Comparison of ENCODE assay signal across 9 cellular contexts in genomic region chr17:50132104-50132794, GRCh38. TPM values are rescaled to one million over a fixed set of nuclear protein-coding genes. Genes with fewer than 3 reads are reported as not detected.
DNase-seq lines count a peak whose midpoint lies in the region; ATAC-seq, FAIRE-seq and TF ChIP-seq lines count a peak whose summit lies in the region.
"Had no signal": no experiment of that assay in that cellular context is flagged by ENCODE, and none has a peak within 500 bp of the region (broad histone marks: within the 10 kb centered on the region; RNA-seq: fewer than 3 reads in every experiment).

No MANE protein-coding gene starts in this region.

- H4K8ac ChIP-seq in mesenchymal stem cell (ENCODE audit: low read length): no peak overlapping the region

- H3K4ac ChIP-seq in mesenchymal stem cell (ENCODE audit: low read depth in 1 of 2, low read length in 2 of 2): no peak overlapping the region

- H2BK12ac ChIP-seq in mesenchymal stem cell (ENCODE audit: low read length in 2 of 2): peak overlapping the region in 1 of 2 experiments; percentile 39

- intact Hi-C loops in HepG2 (cut with micrococcal nuclease; ENCODE audit: unreplicated experiment) (loop anchor here (2.0 kb wide), 1 partner anchor 37 kb away; the partner anchor contains the start of gene PDK2), right lobe of liver (cut with DNase I) (no loop called here)

- no peak overlapping the region for H2BK120ac ChIP-seq in mesenchymal stem cell (ENCODE audit: low read depth, low read length)

- BruUV-seq in HepG2 (replicated peaks; lab: Mats Ljungman, UMichigan): no TSS peak

- no peaks in the 10 kb centered on the region for H3K79me2 ChIP-seq in HepG2 (ENCODE audit: insufficient read depth, low read length)

- H3K27me3 Mint-ChIP-seq in activated T-helper 17 cell treated with anti-CD3 and anti-CD28 coated beads, Interleukin-2, amount 50 U/mL, for 72 hours: peaks cover 5% of the 10 kb centered on the region
- H3K27me3 Mint-ChIP-seq in stimulated activated naive CD8-positive, alpha-beta T cell treated with anti-CD3 and anti-CD28 coated beads, Interleukin-15, amount 100 ng/mL, for 72 hours: peaks cover 35% of the 10 kb centered on the region

- H2BK5ac ChIP-seq in mesenchymal stem cell (ENCODE audit: low read depth, low read length, poor library complexity, severe bottlenecking): no peak overlapping the region

- TF ChIP-seq RAD21 in HepG2 (CRISPR knock-in tag; IDR thresholded peaks at IDR 0.05): no peak

- peaks cover 30% of the 10 kb centered on the region for H3K36me3 Mint-ChIP-seq in activated T-helper 17 cell treated with anti-CD3 and anti-CD28 coated beads, Interleukin-2, amount 50 U/mL, for 72 hours (ENCODE audit: low read depth)

- no peak for DNase-seq in HepG2 (ENCODE audit: low spot score)
- no peak for DNase-seq in right lobe of liver
- DNase-seq in mesenchymal stem cell: no peak
- no peak for DNase-seq in Peyer's patch
- no peak for DNase-seq in stimulated activated naive CD8-positive, alpha-beta T cell treated with anti-CD3 and anti-CD28 coated beads, Interleukin-15, amount 100 ng/mL, for 72 hours
- DNase-seq in T-helper 9 cell: no peak
- DNase-seq in GM19240 (ENCODE audit: insufficient read length, low spot score): no peak
- DNase-seq: NCI-H1048 had no signal

- H2AK5ac ChIP-seq in mesenchymal stem cell (ENCODE audit: low read length, severe bottlenecking): peak overlapping the region; percentile 71

- H3K36me3 ChIP-seq in HepG2 (replicated peaks in 1 of 2; ENCODE audit: control insufficient read depth in 1 of 2, insufficient read depth in 2 of 2, low read length in 2 of 2): peaks cover 10% of the 10 kb centered on the region in 2 experiments; a peak in 2 of 5 replicates
- H3K36me3 ChIP-seq in right lobe of liver: peaks cover 0 to 18% (median 0%) of the 10 kb centered on the region in 4 donors
- H3K36me3 ChIP-seq in mesenchymal stem cell (ENCODE audit: control insufficient read depth in 1 of 2, insufficient read depth in 2 of 2, low read depth in 1 of 2, low read length in 2 of 2): peaks cover 26 to 50% of the 10 kb centered on the region in 2 experiments
- peaks cover 0 to 30% (median 0%) of the 10 kb centered on the region in 3 donors for H3K36me3 ChIP-seq in Peyer's patch

- peak overlapping the region; percentile 47 for H4K91ac ChIP-seq in mesenchymal stem cell (ENCODE audit: low read length)

- H3K27me3 ChIP-seq in HepG2 (ENCODE audit: control insufficient read depth in 1 of 2, insufficient read depth in 2 of 2, low read length in 2 of 2) (peaks cover 6 to 22% of the 10 kb centered on the region in 2 experiments), right lobe of liver (peaks cover 0 to 6% of the 10 kb centered on the region in 2 donors), mesenchymal stem cell (ENCODE audit: control insufficient read depth in 1 of 2, insufficient read depth in 1 of 2, low read length in 2 of 2) (no peaks in the 10 kb centered on the region), Peyer's patch (peaks cover 0 to 11% of the 10 kb centered on the region in 2 donors)

- no peak overlapping the region for H3K18ac ChIP-seq in mesenchymal stem cell (ENCODE audit: low read depth in 1 of 2, low read length in 2 of 2)

- in situ Hi-C loops in HepG2 (cut with HindIII; ENCODE audit: extremely low pct_ligation_motif_present, low pct_unique_long_range_greater_than_20kb): no loop called here

- TF ChIP-seq EP300 in HepG2 (IDR thresholded peaks at IDR 0.05; ENCODE audit: low read depth in 2 of 2, low read length in 2 of 2): no peak
- no peak for TF ChIP-seq EP300 in HepG2 (CRISPR knock-in tag; IDR thresholded peaks at IDR 0.05; ENCODE audit: borderline replicate concordance)

- no peak overlapping the region for H3K23ac ChIP-seq in mesenchymal stem cell (ENCODE audit: low read length in 2 of 2)

- peak overlapping the region; percentile 75 for H3K4me3 Mint-ChIP-seq in activated T-helper 17 cell treated with anti-CD3 and anti-CD28 coated beads, Interleukin-2, amount 50 U/mL, for 72 hours
- no peak overlapping the region for H3K4me3 Mint-ChIP-seq in stimulated activated naive CD8-positive, alpha-beta T cell treated with anti-CD3 and anti-CD28 coated beads, Interleukin-15, amount 100 ng/mL, for 72 hours

- no peak overlapping the region for H3K14ac ChIP-seq in mesenchymal stem cell (ENCODE audit: low read length in 2 of 2)

- peaks cover 20% of the 10 kb centered on the region for H3K79me1 ChIP-seq in mesenchymal stem cell (replicated peaks; ENCODE audit: low read length, poor library complexity, severe bottlenecking)

- no peak for FAIRE-seq in HepG2 (lab: Jason Lieb, UNC)

- WGBS in HepG2 (ENCODE audit: low lambda C conversion rate): 72% methylated on average over 6 of the region's 6 CpGs
- WGBS in right lobe of liver (ENCODE audit: insufficient coverage, low coverage, low lambda C conversion rate, missing lambda C conversion rate): no CpG with 5 or more reads among the region's 6 CpGs
- WGBS in mesenchymal stem cell: 95% methylated on average over 6 of the region's 6 CpGs

- H4K20me1 ChIP-seq in HepG2 (ENCODE audit: insufficient read depth, low read length): no peaks in the 10 kb centered on the region

- H3K9me3 Mint-ChIP-seq in activated T-helper 17 cell treated with anti-CD3 and anti-CD28 coated beads, Interleukin-2, amount 50 U/mL, for 72 hours: no peaks in the 10 kb centered on the region
- H3K9me3 Mint-ChIP-seq in stimulated activated naive CD8-positive, alpha-beta T cell treated with anti-CD3 and anti-CD28 coated beads, Interleukin-15, amount 100 ng/mL, for 72 hours: no peaks in the 10 kb centered on the region

- H3K4me2 ChIP-seq in HepG2 (ENCODE audit: low read depth, low read length): no peak overlapping the region
- H3K4me2 ChIP-seq in mesenchymal stem cell (ENCODE audit: low read length, poor library complexity, severe bottlenecking): no peak overlapping the region

- H3K9ac ChIP-seq in HepG2 (ENCODE audit: insufficient read depth, low read depth, low read length) (no peak overlapping the region), mesenchymal stem cell (ENCODE audit: low read length) (no peak overlapping the region)

- no peak overlapping the region for H2AFZ ChIP-seq in HepG2 (ENCODE audit: low read length)
- no peak overlapping the region for H2AFZ ChIP-seq in mesenchymal stem cell (ENCODE audit: low read depth, low read length)

- TF ChIP-seq POLR2A in HepG2 (IDR thresholded peaks at IDR 0.05; ENCODE audit: insufficient read depth in 1 of 2, low read depth in 2 of 2, low read length in 2 of 2) (no peak), right lobe of liver (IDR thresholded peaks at IDR 0.05) (no peak), Peyer's patch (IDR thresholded peaks at IDR 0.05) (no peak)

- H3K27ac ChIP-seq in HepG2 (ENCODE audit: extremely low read length, insufficient read depth, low read length) (peak overlapping the region; percentile 52), right lobe of liver (no peak overlapping the region), mesenchymal stem cell (ENCODE audit: low read length, poor library complexity, severe bottlenecking) (no peak overlapping the region), Peyer's patch (no peak overlapping the region)

- TF ChIP-seq CTCF in HepG2 (CRISPR knock-in tag; IDR thresholded peaks at IDR 0.05) (no peak), right lobe of liver (IDR thresholded peaks at IDR 0.05) (no peak), Peyer's patch (IDR thresholded peaks at IDR 0.05) (no peak)

- peaks cover 53% of the 10 kb centered on the region for H3K4me1 ChIP-seq in HepG2 (ENCODE audit: insufficient read depth, low read length)
- H3K4me1 ChIP-seq in right lobe of liver: peaks cover 0 to 3% (median 0%) of the 10 kb centered on the region in 4 donors
- peaks cover 51% of the 10 kb centered on the region for H3K4me1 ChIP-seq in mesenchymal stem cell (ENCODE audit: control insufficient read depth, insufficient read depth, low read depth, low read length)
- H3K4me1 ChIP-seq in Peyer's patch: peaks cover 0 to 35% (median 15%) of the 10 kb centered on the region in 4 donors

- H3K4me1 Mint-ChIP-seq in activated T-helper 17 cell treated with anti-CD3 and anti-CD28 coated beads, Interleukin-2, amount 50 U/mL, for 72 hours: peaks cover 27% of the 10 kb centered on the region
- peaks cover 70% of the 10 kb centered on the region for H3K4me1 Mint-ChIP-seq in stimulated activated naive CD8-positive, alpha-beta T cell treated with anti-CD3 and anti-CD28 coated beads, Interleukin-15, amount 100 ng/mL, for 72 hours

- POLR2A ChIA-PET in HepG2 (lab: Yijun Ruan, JAX): interaction anchor here (0.9 to 1.6 kb wide), 5 partner anchors 9 to 46 kb away, joined by 3 to 6 read pairs (median 3); no protein-coding TSS in a partner anchor

- peak overlapping the region; percentile 26 for H3K27ac Mint-ChIP-seq in activated T-helper 17 cell treated with anti-CD3 and anti-CD28 coated beads, Interleukin-2, amount 50 U/mL, for 72 hours
- peak overlapping the region in 1 of 2 donors; percentile 49 for H3K27ac Mint-ChIP-seq in stimulated activated naive CD8-positive, alpha-beta T cell treated with anti-CD3 and anti-CD28 coated beads, Interleukin-15, amount 100 ng/mL, for 72 hours

- ATAC-seq in HepG2: peak; percentile 11; the same call in 2 of the 3 replicates
- no peak for ATAC-seq in right lobe of liver
- ATAC-seq in activated T-helper 17 cell treated with anti-CD3 and anti-CD28 coated beads, Interleukin-2, amount 50 U/mL, for 72 hours (replicated peaks): no peak
- no peak for ATAC-seq in stimulated activated naive CD8-positive, alpha-beta T cell treated with anti-CD3 and anti-CD28 coated beads, Interleukin-15, amount 100 ng/mL, for 72 hours

- H3K9me3 ChIP-seq in HepG2 (ENCODE audit: low read length) (no peaks in the 10 kb centered on the region), right lobe of liver (no peaks in the 10 kb centered on the region), mesenchymal stem cell (ENCODE audit: control insufficient read depth, low read length) (no peaks in the 10 kb centered on the region), Peyer's patch (no peaks in the 10 kb centered on the region)

- no peak overlapping the region for H2BK15ac ChIP-seq in mesenchymal stem cell (ENCODE audit: low read depth, poor library complexity, severe bottlenecking)

- CTCF ChIA-PET in HepG2 (lab: Yijun Ruan, JAX; ENCODE audit: low intra/inter-chr PET ratio, low total read pairs): no interaction called here

- H3K4me3 ChIP-seq in HepG2 (replicated peaks in 1 of 3; ENCODE audit: insufficient read depth in 1 of 3, low read depth in 2 of 3, low read length in 3 of 3): no peak overlapping the region
- no peak overlapping the region for H3K4me3 ChIP-seq in right lobe of liver
- no peak overlapping the region for H3K4me3 ChIP-seq in mesenchymal stem cell (ENCODE audit: insufficient read depth in 1 of 2, low read depth in 1 of 2, low read length in 2 of 2)
- H3K4me3 ChIP-seq in Peyer's patch: no peak overlapping the region

RNA-seq across cellular contexts. Expression of gene SAMD14, which starts 2.3 kb away (rescaled TPM):
- 0.07 TPM in 1 of 2 replicates, not detected in the other for total RNA-seq in HepG2 (2016; rRNA removed; fragmentation: Illumina TruSeq; extraction: Trizol)
- total RNA-seq in HepG2 (2016; cell fraction: cytosol; rRNA removed; fragmentation: Illumina TruSeq; extraction: Trizol; ENCODE audit: low read depth): 0.18 and 0.20 TPM in 2 replicates
- total RNA-seq in HepG2 (2016; cell fraction: insoluble cytoplasmic fraction; rRNA removed; fragmentation: Illumina TruSeq; extraction: Trizol): 0.04 TPM in 1 of 2 replicates, not detected in the other
- total RNA-seq in HepG2 (2016; cell fraction: membrane; rRNA removed; fragmentation: Illumina TruSeq; extraction: Trizol): 0.09 and 0.14 TPM in 2 replicates
- 0.09 TPM in 2 replicates for total RNA-seq in HepG2 (2016; cell fraction: nucleus; rRNA removed; fragmentation: Illumina TruSeq; extraction: Trizol)
- polyA plus RNA-seq in HepG2 (2011; rRNA removed): 0.22 TPM in 1 of 2 replicates, not detected in the other
- polyA plus RNA-seq in HepG2 (2011; cell fraction: cytosol; rRNA removed): 0.01 and 0.04 TPM in 2 replicates
- 0.24 and 0.29 TPM in 2 replicates for polyA plus RNA-seq in HepG2 (2011; cell fraction: nucleus; rRNA removed)
- polyA plus RNA-seq in HepG2 (2012): 0.08 and 0.11 TPM in 2 replicates
- not detected in 2 replicates for polyA plus RNA-seq in HepG2 (2016; cell fraction: cytosol; fragmentation: Illumina TruSeq; extraction: Trizol; ENCODE audit: low read depth)
- polyA plus RNA-seq in HepG2 (2016; cell fraction: insoluble cytoplasmic fraction; fragmentation: Illumina TruSeq; extraction: Trizol; ENCODE audit: low read depth): 0.16 TPM in 1 of 2 replicates, not detected in the other
- polyA plus RNA-seq in HepG2 (2016; cell fraction: membrane; fragmentation: Illumina TruSeq; extraction: Trizol; ENCODE audit: low read depth): 0.19 TPM in 2 replicates
- polyA plus RNA-seq in HepG2 (2016; cell fraction: nucleus; fragmentation: Illumina TruSeq; extraction: Trizol; ENCODE audit: insufficient read depth, low read depth): 0.53 TPM in 1 of 2 replicates, not detected in the other
- polyA minus RNA-seq in HepG2 (2011; rRNA and poly(A)+ RNA removed; ENCODE audit: low replicate concordance): 0.28 and 0.30 TPM in 2 replicates
- 0.09 and 0.20 TPM in 2 replicates for polyA minus RNA-seq in HepG2 (2011; cell fraction: cytosol; rRNA and poly(A)+ RNA removed)
- 0.39 and 0.99 TPM in 2 replicates for polyA minus RNA-seq in HepG2 (2011; cell fraction: nucleus; rRNA and poly(A)+ RNA removed)
- 1 to 10 TPM in 2 of 6 experiments, under 1 TPM in 3, not detected in 1; 0.50 to 3.8 (median 0.77) TPM for total RNA-seq in right lobe of liver
- total RNA-seq in activated T-helper 17 cell treated with anti-CD3 and anti-CD28 coated beads, Interleukin-2, amount 50 U/mL, for 72 hours: 1 to 10 TPM in 1 of 2 donors, under 1 TPM in 1; 0.84 to 6.9 TPM
- 17.9 TPM for polyA plus RNA-seq in mesenchymal stem cell (2013, experiment 1 of 2)
- polyA plus RNA-seq in mesenchymal stem cell (2013, experiment 2 of 2): 17.2 TPM
- 1 to 10 TPM in 2 of 4 donors, under 1 TPM in 2; 0.53 to 2.5 (median 1.0) TPM for total RNA-seq in Peyer's patch

RNA-seq across cellular contexts. Expression of gene PPP1R9B, which starts 18.2 kb away (rescaled TPM):
- total RNA-seq in HepG2 (2016; rRNA removed; fragmentation: Illumina TruSeq; extraction: Trizol) (11.0 and 15.8 TPM in 2 replicates), right lobe of liver (10 to 100 TPM in 5 of 6 experiments, 1 to 10 TPM in 1; 9.9 to 18.1 (median 12.0) TPM), Peyer's patch (10 to 100 TPM; 18.0 to 40.4 (median 32.9) TPM)
- total RNA-seq in HepG2 (2016; cell fraction: cytosol; rRNA removed; fragmentation: Illumina TruSeq; extraction: Trizol; ENCODE audit: low read depth): 1.3 and 1.6 TPM in 2 replicates
- total RNA-seq in HepG2 (2016; cell fraction: insoluble cytoplasmic fraction; rRNA removed; fragmentation: Illumina TruSeq; extraction: Trizol): 8.3 and 16.2 TPM in 2 replicates
- 7.0 and 7.3 TPM in 2 replicates for total RNA-seq in HepG2 (2016; cell fraction: membrane; rRNA removed; fragmentation: Illumina TruSeq; extraction: Trizol)
- total RNA-seq in HepG2 (2016; cell fraction: nucleus; rRNA removed; fragmentation: Illumina TruSeq; extraction: Trizol): 10.9 and 13.5 TPM in 2 replicates
- 8.7 and 9.4 TPM in 2 replicates for polyA plus RNA-seq in HepG2 (2011; rRNA removed)
- 7.4 and 9.0 TPM in 2 replicates for polyA plus RNA-seq in HepG2 (2011; cell fraction: cytosol; rRNA removed)
- 13.1 and 16.4 TPM in 2 replicates for polyA plus RNA-seq in HepG2 (2011; cell fraction: nucleus; rRNA removed)
- polyA plus RNA-seq in HepG2 (2012): 9.8 and 11.6 TPM in 2 replicates
- polyA plus RNA-seq in HepG2 (2016; cell fraction: cytosol; fragmentation: Illumina TruSeq; extraction: Trizol; ENCODE audit: low read depth): 1.2 and 1.4 TPM in 2 replicates
- polyA plus RNA-seq in HepG2 (2016; cell fraction: insoluble cytoplasmic fraction; fragmentation: Illumina TruSeq; extraction: Trizol; ENCODE audit: low read depth): 14.2 and 17.2 TPM in 2 replicates
- polyA plus RNA-seq in HepG2 (2016; cell fraction: membrane; fragmentation: Illumina TruSeq; extraction: Trizol; ENCODE audit: low read depth): 7.2 TPM in 2 replicates
- polyA plus RNA-seq in HepG2 (2016; cell fraction: nucleus; fragmentation: Illumina TruSeq; extraction: Trizol; ENCODE audit: insufficient read depth, low read depth): 35.0 and 35.2 TPM in 2 replicates
- 15.4 and 32.3 TPM in 2 replicates for polyA minus RNA-seq in HepG2 (2011; rRNA and poly(A)+ RNA removed; ENCODE audit: low replicate concordance)
- polyA minus RNA-seq in HepG2 (2011; cell fraction: cytosol; rRNA and poly(A)+ RNA removed): 7.3 and 11.8 TPM in 2 replicates
- 7.8 and 9.3 TPM in 2 replicates for polyA minus RNA-seq in HepG2 (2011; cell fraction: nucleus; rRNA and poly(A)+ RNA removed)
- 10 to 100 TPM; 73.6 to 89.2 TPM for total RNA-seq in activated T-helper 17 cell treated with anti-CD3 and anti-CD28 coated beads, Interleukin-2, amount 50 U/mL, for 72 hours
- polyA plus RNA-seq in mesenchymal stem cell (2013, experiment 1 of 2): 34.9 TPM
- 33.0 TPM for polyA plus RNA-seq in mesenchymal stem cell (2013, experiment 2 of 2)

RNA-seq across cellular contexts. Expression of gene SGCA, which starts 33.6 kb away (rescaled TPM):
- total RNA-seq in HepG2 (2016; rRNA removed; fragmentation: Illumina TruSeq; extraction: Trizol) (not detected in 2 replicates), right lobe of liver (1 to 10 TPM in 4 of 6 experiments, under 1 TPM in 2; 0.48 to 2.8 (median 1.6) TPM), Peyer's patch (1 to 10 TPM in 3 of 4 donors, not detected in 1; 2.9 to 3.5 (median 3.5) TPM)
- not detected in 2 replicates for total RNA-seq in HepG2 (2016; cell fraction: cytosol; rRNA removed; fragmentation: Illumina TruSeq; extraction: Trizol; ENCODE audit: low read depth)
- not detected in 2 replicates for total RNA-seq in HepG2 (2016; cell fraction: insoluble cytoplasmic fraction; rRNA removed; fragmentation: Illumina TruSeq; extraction: Trizol)
- not detected in 2 replicates for total RNA-seq in HepG2 (2016; cell fraction: membrane; rRNA removed; fragmentation: Illumina TruSeq; extraction: Trizol)
- total RNA-seq in HepG2 (2016; cell fraction: nucleus; rRNA removed; fragmentation: Illumina TruSeq; extraction: Trizol): not detected in 2 replicates
- not detected in 2 replicates for polyA plus RNA-seq in HepG2 (2011; rRNA removed)
- not detected in 2 replicates for polyA plus RNA-seq in HepG2 (2011; cell fraction: cytosol; rRNA removed)
- polyA plus RNA-seq in HepG2 (2011; cell fraction: nucleus; rRNA removed): 0.42 TPM in 1 of 2 replicates, not detected in the other
- polyA plus RNA-seq in HepG2 (2012): not detected in 2 replicates
- not detected in 2 replicates for polyA plus RNA-seq in HepG2 (2016; cell fraction: cytosol; fragmentation: Illumina TruSeq; extraction: Trizol; ENCODE audit: low read depth)
- not detected in 2 replicates for polyA plus RNA-seq in HepG2 (2016; cell fraction: insoluble cytoplasmic fraction; fragmentation: Illumina TruSeq; extraction: Trizol; ENCODE audit: low read depth)
- not detected in 2 replicates for polyA plus RNA-seq in HepG2 (2016; cell fraction: membrane; fragmentation: Illumina TruSeq; extraction: Trizol; ENCODE audit: low read depth)
- polyA plus RNA-seq in HepG2 (2016; cell fraction: nucleus; fragmentation: Illumina TruSeq; extraction: Trizol; ENCODE audit: insufficient read depth, low read depth): not detected in 2 replicates
- 0.19 TPM in 1 of 2 replicates, not detected in the other for polyA minus RNA-seq in HepG2 (2011; rRNA and poly(A)+ RNA removed; ENCODE audit: low replicate concordance)
- not detected in 2 replicates for polyA minus RNA-seq in HepG2 (2011; cell fraction: cytosol; rRNA and poly(A)+ RNA removed)
- not detected in 2 replicates for polyA minus RNA-seq in HepG2 (2011; cell fraction: nucleus; rRNA and poly(A)+ RNA removed)
- not detected for total RNA-seq in activated T-helper 17 cell treated with anti-CD3 and anti-CD28 coated beads, Interleukin-2, amount 50 U/mL, for 72 hours
- 0.14 TPM for polyA plus RNA-seq in mesenchymal stem cell (2013, experiment 1 of 2)
- polyA plus RNA-seq in mesenchymal stem cell (2013, experiment 2 of 2): 0.08 TPM

RNA-seq across cellular contexts. Expression of gene PDK2, which starts 37.1 kb away (rescaled TPM):
- total RNA-seq in HepG2 (2016; rRNA removed; fragmentation: Illumina TruSeq; extraction: Trizol) (18.5 and 19.2 TPM in 2 replicates), right lobe of liver (10 to 100 TPM; 25.0 to 58.0 (median 44.8) TPM), Peyer's patch (100 to 1,000 TPM in 3 of 4 donors, 10 to 100 TPM in 1; 23.1 to 283 (median 164) TPM)
- total RNA-seq in HepG2 (2016; cell fraction: cytosol; rRNA removed; fragmentation: Illumina TruSeq; extraction: Trizol; ENCODE audit: low read depth): 6.4 and 13.9 TPM in 2 replicates
- total RNA-seq in HepG2 (2016; cell fraction: insoluble cytoplasmic fraction; rRNA removed; fragmentation: Illumina TruSeq; extraction: Trizol): 16.2 and 19.8 TPM in 2 replicates
- 10.9 and 11.9 TPM in 2 replicates for total RNA-seq in HepG2 (2016; cell fraction: membrane; rRNA removed; fragmentation: Illumina TruSeq; extraction: Trizol)
- total RNA-seq in HepG2 (2016; cell fraction: nucleus; rRNA removed; fragmentation: Illumina TruSeq; extraction: Trizol): 10.9 and 12.5 TPM in 2 replicates
- 59.7 and 66.6 TPM in 2 replicates for polyA plus RNA-seq in HepG2 (2011; rRNA removed)
- 33.2 and 46.3 TPM in 2 replicates for polyA plus RNA-seq in HepG2 (2011; cell fraction: cytosol; rRNA removed)
- polyA plus RNA-seq in HepG2 (2011; cell fraction: nucleus; rRNA removed): 86.5 and 102 TPM in 2 replicates
- polyA plus RNA-seq in HepG2 (2012): 17.2 and 27.4 TPM in 2 replicates
- polyA plus RNA-seq in HepG2 (2016; cell fraction: cytosol; fragmentation: Illumina TruSeq; extraction: Trizol; ENCODE audit: low read depth): 9.3 and 10.8 TPM in 2 replicates
- 22.3 and 32.8 TPM in 2 replicates for polyA plus RNA-seq in HepG2 (2016; cell fraction: insoluble cytoplasmic fraction; fragmentation: Illumina TruSeq; extraction: Trizol; ENCODE audit: low read depth)
- polyA plus RNA-seq in HepG2 (2016; cell fraction: membrane; fragmentation: Illumina TruSeq; extraction: Trizol; ENCODE audit: low read depth): 12.0 and 14.3 TPM in 2 replicates
- polyA plus RNA-seq in HepG2 (2016; cell fraction: nucleus; fragmentation: Illumina TruSeq; extraction: Trizol; ENCODE audit: insufficient read depth, low read depth): 21.9 and 24.6 TPM in 2 replicates
- polyA minus RNA-seq in HepG2 (2011; rRNA and poly(A)+ RNA removed; ENCODE audit: low replicate concordance): 111 and 113 TPM in 2 replicates
- polyA minus RNA-seq in HepG2 (2011; cell fraction: cytosol; rRNA and poly(A)+ RNA removed): 22.7 and 28.5 TPM in 2 replicates
- 44.5 and 48.7 TPM in 2 replicates for polyA minus RNA-seq in HepG2 (2011; cell fraction: nucleus; rRNA and poly(A)+ RNA removed)
- 10 to 100 TPM; 10.0 to 15.2 TPM for total RNA-seq in activated T-helper 17 cell treated with anti-CD3 and anti-CD28 coated beads, Interleukin-2, amount 50 U/mL, for 72 hours
- polyA plus RNA-seq in mesenchymal stem cell (2013, experiment 1 of 2): 43.1 TPM
- polyA plus RNA-seq in mesenchymal stem cell (2013, experiment 2 of 2): 39.6 TPM
